20 cellular contexts compared by ENCODE assay signal in the genomic region with DNA sequence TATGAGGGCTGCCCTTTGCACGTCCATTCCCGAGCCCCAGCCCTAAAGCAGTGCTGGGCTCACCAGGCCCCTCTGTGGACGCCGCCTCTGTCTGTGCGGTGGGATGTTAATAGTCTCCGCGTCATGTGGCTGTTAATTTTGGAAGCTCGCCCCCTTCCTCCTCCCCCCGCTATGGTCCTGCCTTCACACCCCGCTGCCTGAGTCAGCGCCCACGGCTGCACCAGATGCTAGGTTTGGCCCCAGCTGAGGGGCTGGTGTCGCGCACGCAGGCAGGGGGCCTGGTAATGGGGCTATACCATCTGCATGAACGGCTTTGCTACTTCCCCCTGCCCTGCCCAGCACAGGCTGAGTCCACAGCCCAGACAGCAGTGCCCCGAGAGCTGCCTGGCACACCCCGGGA. TPM values are rescaled to one million over a fixed set of nuclear protein-coding genes. Genes with fewer than 3 reads are reported as not detected.
DNase-seq lines count a peak whose midpoint lies in the region; ATAC-seq, FAIRE-seq and TF ChIP-seq lines count a peak whose summit lies in the region.
"Had no signal": no experiment of that assay in that cellular context is flagged by ENCODE, and none has a peak within 500 bp of the region (broad histone marks: within the 10 kb centered on the region; RNA-seq: fewer than 3 reads in every experiment).

No MANE protein-coding gene starts in this region.

- no TSS peak for BruUV-seq in HepG2 (replicated peaks; lab: Mats Ljungman, UMichigan)

- TF ChIP-seq RAD21 in HepG2 (CRISPR knock-in tag; IDR thresholded peaks at IDR 0.05): no peak

- no peak for FAIRE-seq in HepG2 (lab: Jason Lieb, UNC)
- FAIRE-seq: GM12878, GM18507, H54 had no signal

- H2AFZ ChIP-seq in HepG2 (ENCODE audit: low read length): no peak overlapping the region
- H2AFZ ChIP-seq: GM23248 had no signal

- H3K4me3 ChIP-seq in HepG2 (replicated peaks in 1 of 3; ENCODE audit: insufficient read depth in 1 of 3, low read depth in 2 of 3, low read length in 3 of 3) (no peak overlapping the region), right lobe of liver (no peak overlapping the region), lower leg skin (ENCODE audit: low read depth, poor library complexity, severe bottlenecking) (no peak overlapping the region)
- H3K4me3 ChIP-seq: GM12878, GM23248 had no signal

- H3K4me3 Mint-ChIP-seq in stimulated activated effector memory CD8-positive, alpha-beta T cell treated with anti-CD3 and anti-CD28 coated beads, Interleukin-12 subunit alpha, Interleukin-12 subunit beta, amount 100 ng/mL, for 72 hours: no peak overlapping the region

- peaks cover 20% of the 10 kb centered on the region for H3K36me3 Mint-ChIP-seq in stimulated activated effector memory CD8-positive, alpha-beta T cell treated with anti-CD3 and anti-CD28 coated beads, Interleukin-12 subunit alpha, Interleukin-12 subunit beta, amount 100 ng/mL, for 72 hours
- H3K36me3 Mint-ChIP-seq: CD8-positive, alpha-beta memory T cell had no signal

- H3K4me2 ChIP-seq in HepG2 (ENCODE audit: low read depth, low read length): no peak overlapping the region

- H3K4me1 Mint-ChIP-seq in stimulated activated effector memory CD8-positive, alpha-beta T cell treated with anti-CD3 and anti-CD28 coated beads, Interleukin-12 subunit alpha, Interleukin-12 subunit beta, amount 100 ng/mL, for 72 hours: peaks cover 8% of the 10 kb centered on the region
- H3K4me1 Mint-ChIP-seq: CD8-positive, alpha-beta memory T cell had no signal

- no peaks in the 10 kb centered on the region for H3K36me3 ChIP-seq in HepG2 (replicated peaks in 1 of 2; ENCODE audit: control insufficient read depth in 1 of 2, insufficient read depth in 2 of 2, low read length in 2 of 2)
- H3K36me3 ChIP-seq in right lobe of liver: no peaks in the 10 kb centered on the region
- H3K36me3 ChIP-seq: BE2C had no signal

- peaks cover 5% of the 10 kb centered on the region; the same call in 1 of the 2 replicates for H4K20me1 ChIP-seq in HepG2 (ENCODE audit: insufficient read depth, low read length)

- H3K27me3 ChIP-seq in HepG2 (ENCODE audit: control insufficient read depth in 1 of 2, insufficient read depth in 2 of 2, low read length in 2 of 2) (peaks cover 17 to 84% of the 10 kb centered on the region in 2 experiments; a peak in 4 of 5 replicates), right lobe of liver (peaks cover 0 to 41% of the 10 kb centered on the region in 2 donors)

- H3K9me3 ChIP-seq in HepG2 (ENCODE audit: low read length) (no peaks in the 10 kb centered on the region), right lobe of liver (no peaks in the 10 kb centered on the region)
- H3K9me3 ChIP-seq: BE2C, Caco-2 had no signal

- 33% methylated on average over 15 of the region's 18 CpGs for WGBS in HepG2 (ENCODE audit: low lambda C conversion rate)
- WGBS in right lobe of liver (ENCODE audit: insufficient coverage, low coverage, low lambda C conversion rate, missing lambda C conversion rate): 60% methylated on average over 2 of the region's 18 CpGs
- WGBS in lower leg skin, 2 donors: 54 to 55% methylated on average over 13 to 18 of the region's 18 CpGs

- in situ Hi-C loops in HepG2 (cut with HindIII; ENCODE audit: extremely low pct_ligation_motif_present, low pct_unique_long_range_greater_than_20kb): no loop called here

- no peaks in the 10 kb centered on the region for H3K9me3 Mint-ChIP-seq in stimulated activated effector memory CD8-positive, alpha-beta T cell treated with anti-CD3 and anti-CD28 coated beads, Interleukin-12 subunit alpha, Interleukin-12 subunit beta, amount 100 ng/mL, for 72 hours

- peak; percentile 58 for DNase-seq in NCI-H2171 treated with DMSO at 0.1 percent for 48 hours (lab: John Stamatoyannopoulos, UW)
- no peak for DNase-seq in NCI-H2171 (lab: John Stamatoyannopoulos, UW)
- no peak for DNase-seq in HepG2 (ENCODE audit: low spot score)
- no peak for DNase-seq in right lobe of liver
- DNase-seq in NCI-H69 (lab: John Stamatoyannopoulos, UW): peak; percentile 89
- DNase-seq in stimulated activated effector memory CD8-positive, alpha-beta T cell treated with anti-CD3 and anti-CD28 coated beads, Interleukin-12 subunit alpha, Interleukin-12 subunit beta, amount 100 ng/mL, for 72 hours (ENCODE audit: low spot score in 2 of 2): no peak
- no peak for DNase-seq in NCI-H2081 treated with DMSO at 0.1 percent for 48 hours (lab: John Stamatoyannopoulos, UW)
- DNase-seq in lower leg skin (ENCODE audit: low spot score in 2 of 2): no peak
- DNase-seq: ACHN; BE2C; Caco-2; CD8-positive, alpha-beta memory T cell; GM23248; IMR-90 had no signal

- peak; percentile 3 for ATAC-seq in HepG2
- no peak for ATAC-seq in right lobe of liver
- ATAC-seq in stimulated activated effector memory CD8-positive, alpha-beta T cell treated with anti-CD3 and anti-CD28 coated beads, Interleukin-12 subunit alpha, Interleukin-12 subunit beta, amount 100 ng/mL, for 72 hours: no peak
- ATAC-seq: GM12878 had no signal

- no peak for TF ChIP-seq CTCF in HepG2 (CRISPR knock-in tag; IDR thresholded peaks at IDR 0.05)
- no peak for TF ChIP-seq CTCF in right lobe of liver (IDR thresholded peaks at IDR 0.05)
- no peak for TF ChIP-seq CTCF in lower leg skin (IDR thresholded peaks at IDR 0.05)

- intact Hi-C loops in HepG2 (cut with micrococcal nuclease; ENCODE audit: unreplicated experiment) (no loop called here), right lobe of liver (cut with DNase I) (no loop called here), lower leg skin (cut with DNase I; ENCODE audit: low total_unique reads) (no loop called here)

- no peak overlapping the region for H3K9ac ChIP-seq in HepG2 (ENCODE audit: insufficient read depth, low read depth, low read length)
- H3K9ac ChIP-seq: GM23248 had no signal

- POLR2A ChIA-PET in HepG2 (lab: Yijun Ruan, JAX): no interaction called here

- H3K4me1 ChIP-seq in HepG2 (ENCODE audit: insufficient read depth, low read length): no peaks in the 10 kb centered on the region
- H3K4me1 ChIP-seq in right lobe of liver: no peaks in the 10 kb centered on the region
- H3K4me1 ChIP-seq: BE2C, Caco-2 had no signal

- peak overlapping the region; percentile 99 for H3K27ac Mint-ChIP-seq in stimulated activated effector memory CD8-positive, alpha-beta T cell treated with anti-CD3 and anti-CD28 coated beads, Interleukin-12 subunit alpha, Interleukin-12 subunit beta, amount 100 ng/mL, for 72 hours

- CTCF ChIA-PET in HepG2 (lab: Yijun Ruan, JAX; ENCODE audit: low intra/inter-chr PET ratio, low total read pairs): no interaction called here

- H3K27ac ChIP-seq in HepG2 (ENCODE audit: extremely low read length, insufficient read depth, low read length) (no peak overlapping the region), right lobe of liver (no peak overlapping the region)
- H3K27ac ChIP-seq: 22Rv1, GM23248 had no signal

- no peaks in the 10 kb centered on the region for H3K79me2 ChIP-seq in HepG2 (ENCODE audit: insufficient read depth, low read length)

- TF ChIP-seq EP300 in HepG2 (IDR thresholded peaks at IDR 0.05; ENCODE audit: low read depth in 2 of 2, low read length in 2 of 2) (no peak), HepG2 (CRISPR knock-in tag; IDR thresholded peaks at IDR 0.05; ENCODE audit: borderline replicate concordance) (no peak)

- no peak for TF ChIP-seq POLR2A in HepG2 (IDR thresholded peaks at IDR 0.05; ENCODE audit: insufficient read depth in 1 of 2, low read depth in 2 of 2, low read length in 2 of 2)
- TF ChIP-seq POLR2A in right lobe of liver (IDR thresholded peaks at IDR 0.05): no peak
- TF ChIP-seq POLR2A in lower leg skin (IDR thresholded peaks at IDR 0.05): no peak

RNA-seq across cellular contexts. Expression of gene SSTR5, which starts 4.1 kb away (rescaled TPM):
- total RNA-seq in HepG2 (2016; rRNA removed; fragmentation: Illumina TruSeq; extraction: Trizol) (0.14 and 0.49 TPM in 2 replicates), right lobe of liver (not detected), lower leg skin (under 1 TPM in 1 of 4 donors, not detected in 3; 0.36 TPM)
- 0.18 TPM in 1 of 2 replicates, not detected in the other for total RNA-seq in HepG2 (2016; cell fraction: cytosol; rRNA removed; fragmentation: Illumina TruSeq; extraction: Trizol; ENCODE audit: low read depth)
- total RNA-seq in HepG2 (2016; cell fraction: insoluble cytoplasmic fraction; rRNA removed; fragmentation: Illumina TruSeq; extraction: Trizol): 0.22 TPM in 1 of 2 replicates, not detected in the other
- 0.14 and 0.15 TPM in 2 replicates for total RNA-seq in HepG2 (2016; cell fraction: membrane; rRNA removed; fragmentation: Illumina TruSeq; extraction: Trizol)
- total RNA-seq in HepG2 (2016; cell fraction: nucleus; rRNA removed; fragmentation: Illumina TruSeq; extraction: Trizol): not detected in 2 replicates
- polyA plus RNA-seq in HepG2 (2011; rRNA removed): 0.20 and 0.26 TPM in 2 replicates
- polyA plus RNA-seq in HepG2 (2011; cell fraction: cytosol; rRNA removed): 0.55 and 0.79 TPM in 2 replicates
- polyA plus RNA-seq in HepG2 (2011; cell fraction: nucleus; rRNA removed): 0.55 and 0.62 TPM in 2 replicates
- 1.3 and 2.0 TPM in 2 replicates for polyA plus RNA-seq in HepG2 (2012)
- not detected in 2 replicates for polyA plus RNA-seq in HepG2 (2016; cell fraction: cytosol; fragmentation: Illumina TruSeq; extraction: Trizol; ENCODE audit: low read depth)
- not detected in 2 replicates for polyA plus RNA-seq in HepG2 (2016; cell fraction: insoluble cytoplasmic fraction; fragmentation: Illumina TruSeq; extraction: Trizol; ENCODE audit: low read depth)
- polyA plus RNA-seq in HepG2 (2016; cell fraction: membrane; fragmentation: Illumina TruSeq; extraction: Trizol; ENCODE audit: low read depth): 0.18 TPM in 1 of 2 replicates, not detected in the other
- polyA plus RNA-seq in HepG2 (2016; cell fraction: nucleus; fragmentation: Illumina TruSeq; extraction: Trizol; ENCODE audit: insufficient read depth, low read depth): 0.36 TPM in 1 of 2 replicates, not detected in the other
- 0.26 and 1.1 TPM in 2 replicates for polyA minus RNA-seq in HepG2 (2011; rRNA and poly(A)+ RNA removed; ENCODE audit: low replicate concordance)
- 0.44 and 0.59 TPM in 2 replicates for polyA minus RNA-seq in HepG2 (2011; cell fraction: cytosol; rRNA and poly(A)+ RNA removed)
- 0.26 TPM in 1 of 2 replicates, not detected in the other for polyA minus RNA-seq in HepG2 (2011; cell fraction: nucleus; rRNA and poly(A)+ RNA removed)
- total RNA-seq: CD8-positive, alpha-beta memory T cell; Daoy; G401; GM12878; GM23248; IMR-90 had no signal
- polyA plus RNA-seq: CD8-positive, alpha-beta memory T cell; GM12878; GM23248; IMR-90 had no signal

RNA-seq across cellular contexts. Expression of gene C1QTNF8, which starts 27.6 kb away (rescaled TPM):
- 0.09 TPM in 1 of 2 replicates, not detected in the other for total RNA-seq in HepG2 (2016; rRNA removed; fragmentation: Illumina TruSeq; extraction: Trizol)
- total RNA-seq in HepG2 (2016; cell fraction: cytosol; rRNA removed; fragmentation: Illumina TruSeq; extraction: Trizol; ENCODE audit: low read depth): 0.20 TPM in 1 of 2 replicates, not detected in the other
- not detected in 2 replicates for total RNA-seq in HepG2 (2016; cell fraction: insoluble cytoplasmic fraction; rRNA removed; fragmentation: Illumina TruSeq; extraction: Trizol)
- total RNA-seq in HepG2 (2016; cell fraction: membrane; rRNA removed; fragmentation: Illumina TruSeq; extraction: Trizol): not detected in 2 replicates
- 0.22 TPM in 1 of 2 replicates, not detected in the other for total RNA-seq in HepG2 (2016; cell fraction: nucleus; rRNA removed; fragmentation: Illumina TruSeq; extraction: Trizol)
- not detected in 2 replicates for polyA plus RNA-seq in HepG2 (2011; rRNA removed)
- polyA plus RNA-seq in HepG2 (2011; cell fraction: cytosol; rRNA removed): not detected in 2 replicates
- 0.13 TPM in 1 of 2 replicates, not detected in the other for polyA plus RNA-seq in HepG2 (2011; cell fraction: nucleus; rRNA removed)
- not detected in 2 replicates for polyA plus RNA-seq in HepG2 (2012)
- not detected in 2 replicates for polyA plus RNA-seq in HepG2 (2016; cell fraction: cytosol; fragmentation: Illumina TruSeq; extraction: Trizol; ENCODE audit: low read depth)
- not detected in 2 replicates for polyA plus RNA-seq in HepG2 (2016; cell fraction: insoluble cytoplasmic fraction; fragmentation: Illumina TruSeq; extraction: Trizol; ENCODE audit: low read depth)
- polyA plus RNA-seq in HepG2 (2016; cell fraction: membrane; fragmentation: Illumina TruSeq; extraction: Trizol; ENCODE audit: low read depth): not detected in 2 replicates
- polyA plus RNA-seq in HepG2 (2016; cell fraction: nucleus; fragmentation: Illumina TruSeq; extraction: Trizol; ENCODE audit: insufficient read depth, low read depth): not detected in 2 replicates
- polyA minus RNA-seq in HepG2 (2011; rRNA and poly(A)+ RNA removed; ENCODE audit: low replicate concordance): not detected in 2 replicates
- polyA minus RNA-seq in HepG2 (2011; cell fraction: cytosol; rRNA and poly(A)+ RNA removed): not detected in 2 replicates
- polyA minus RNA-seq in HepG2 (2011; cell fraction: nucleus; rRNA and poly(A)+ RNA removed): not detected in 2 replicates
- total RNA-seq in right lobe of liver: not detected
- total RNA-seq in lower leg skin: not detected
- total RNA-seq: Caco-2; CD8-positive, alpha-beta memory T cell; Daoy; GM12878; GM23248; IMR-90 had no signal
- polyA plus RNA-seq: CD8-positive, alpha-beta memory T cell; GM12878; GM23248; IMR-90 had no signal

Comparison
In these comparisons a context has a peak if more than half of its experiments do, and no peak if none do; other contexts are left out.
1. DNase-seq: peak in NCI-H2171 treated with DMSO at 0.1 percent for 48 hours (single experiment) and NCI-H69 (single experiment); none in NCI-H2171 (single experiment), HepG2 (single experiment), right lobe of liver (0 of 3), stimulated activated effector memory CD8-positive, alpha-beta T cell treated with anti-CD3 and anti-CD28 coated beads, Interleukin-12 subunit alpha, Interleukin-12 subunit beta, amount 100 ng/mL, for 72 hours (0 of 2), NCI-H2081 treated with DMSO at 0.1 percent for 48 hours (single experiment) and lower leg skin (0 of 2).